Comparison of ENCODE assay signal across 15 cellular contexts in genomic region chr2:70991142-70991541, GRCh38. TPM values are rescaled to one million over a fixed set of nuclear protein-coding genes. Genes with fewer than 3 reads are reported as not detected.
"Had no signal": no experiment of that assay in that cellular context is flagged by ENCODE, and none has a peak within 500 bp of the region (broad histone marks: within the 10 kb centered on the region; RNA-seq: fewer than 3 reads in every experiment).

No MANE protein-coding gene starts in this region.

- H3K4me3 Mint-ChIP-seq: activated naive CD4-positive, alpha-beta T cell treated with anti-CD3 and anti-CD28 coated beads for 36 hours; memory B cell; nephron progenitor cell had no signal

- H3K4me3 ChIP-seq: ascending aorta, dorsolateral prefrontal cortex, gastroesophageal sphincter, heart right ventricle, ovary, uterus had no signal

- H3K27me3 ChIP-seq: ascending aorta, dorsolateral prefrontal cortex, gastroesophageal sphincter, heart right ventricle, ovary, uterus had no signal

- H3K36me3 ChIP-seq: ovary, uterus had no signal

- H3K27ac Mint-ChIP-seq: activated naive CD4-positive, alpha-beta T cell treated with anti-CD3 and anti-CD28 coated beads for 36 hours had no signal

- ATAC-seq: gastroesophageal sphincter, heart right ventricle, sciatic nerve had no signal

- H3K27me3 Mint-ChIP-seq: memory B cell had no signal

- H3K9me3 ChIP-seq: ascending aorta, gastroesophageal sphincter, heart right ventricle, ovary, uterus had no signal

- H3K9me3 Mint-ChIP-seq: activated naive CD4-positive, alpha-beta T cell treated with anti-CD3 and anti-CD28 coated beads for 36 hours; memory B cell; nephron progenitor cell had no signal

- DNase-seq: activated CD4-positive, CD25-positive, alpha-beta regulatory T cell treated with anti-CD3 and anti-CD28 coated beads, Interleukin-2, amount 50 U/mL, for 72 hours; activated naive CD4-positive, alpha-beta T cell treated with anti-CD3 and anti-CD28 coated beads for 36 hours; dorsolateral prefrontal cortex; erythroblast; heart right ventricle; nephron progenitor cell; stimulated activated CD4-positive, alpha-beta T cell treated with anti-CD3 and anti-CD28 coated beads, Interleukin-1b, Interleukin-23, amount 100 ng/mL, for 48 hours; T-helper 9 cell had no signal

- H3K27ac ChIP-seq: ascending aorta, gastroesophageal sphincter, heart right ventricle, ovary, uterus had no signal

RNA-seq across cellular contexts. Expression of gene ATP6V1B1, which starts 55.4 kb away (rescaled TPM):
- total RNA-seq: activated naive CD4-positive, alpha-beta T cell treated with anti-CD3 and anti-CD28 coated beads for 36 hours; ascending aorta; pulmonary artery endothelial cell had no signal
